In the genomic region with DNA sequence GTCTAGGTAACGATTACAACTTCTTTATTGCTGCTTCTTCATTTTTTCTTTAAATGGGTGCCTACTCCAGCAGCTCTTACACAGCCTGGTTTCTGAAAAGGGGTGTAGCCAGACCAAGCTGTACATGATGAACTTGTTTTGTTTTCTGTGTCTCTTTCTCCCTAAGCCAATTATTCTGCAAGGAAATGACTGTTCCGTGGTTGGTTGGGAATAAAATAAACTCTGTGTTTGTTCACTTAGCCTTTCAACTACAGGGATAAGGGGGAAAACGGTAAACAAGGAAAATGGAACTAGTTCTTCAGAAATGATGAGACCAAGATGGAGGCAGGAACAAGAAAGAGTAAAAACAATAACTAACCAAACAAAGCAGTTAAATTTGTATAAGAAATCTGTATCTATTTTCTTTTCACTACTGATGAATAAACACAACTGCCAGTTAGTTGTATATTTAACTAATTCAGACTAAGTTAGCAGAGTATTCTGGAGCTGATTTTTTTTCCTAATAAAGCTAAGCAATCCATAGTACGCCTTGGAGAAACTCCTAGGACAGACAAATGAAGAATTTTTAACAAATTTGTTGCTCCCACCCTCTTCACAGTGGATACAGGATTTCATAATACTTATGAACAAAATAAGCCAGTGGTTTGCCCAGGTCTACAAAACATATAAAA, we compare ENCODE assay signal across 11 cellular contexts. TPM values are rescaled to one million over a fixed set of nuclear protein-coding genes. Genes with fewer than 3 reads are reported as not detected.
DNase-seq lines count a peak whose midpoint lies in the region; ATAC-seq and TF ChIP-seq lines count a peak whose summit lies in the region.
"Had no signal": no experiment of that assay in that cellular context is flagged by ENCODE, and none has a peak within 500 bp of the region (broad histone marks: within the 10 kb centered on the region; RNA-seq: fewer than 3 reads in every experiment).

A gene with protein sequence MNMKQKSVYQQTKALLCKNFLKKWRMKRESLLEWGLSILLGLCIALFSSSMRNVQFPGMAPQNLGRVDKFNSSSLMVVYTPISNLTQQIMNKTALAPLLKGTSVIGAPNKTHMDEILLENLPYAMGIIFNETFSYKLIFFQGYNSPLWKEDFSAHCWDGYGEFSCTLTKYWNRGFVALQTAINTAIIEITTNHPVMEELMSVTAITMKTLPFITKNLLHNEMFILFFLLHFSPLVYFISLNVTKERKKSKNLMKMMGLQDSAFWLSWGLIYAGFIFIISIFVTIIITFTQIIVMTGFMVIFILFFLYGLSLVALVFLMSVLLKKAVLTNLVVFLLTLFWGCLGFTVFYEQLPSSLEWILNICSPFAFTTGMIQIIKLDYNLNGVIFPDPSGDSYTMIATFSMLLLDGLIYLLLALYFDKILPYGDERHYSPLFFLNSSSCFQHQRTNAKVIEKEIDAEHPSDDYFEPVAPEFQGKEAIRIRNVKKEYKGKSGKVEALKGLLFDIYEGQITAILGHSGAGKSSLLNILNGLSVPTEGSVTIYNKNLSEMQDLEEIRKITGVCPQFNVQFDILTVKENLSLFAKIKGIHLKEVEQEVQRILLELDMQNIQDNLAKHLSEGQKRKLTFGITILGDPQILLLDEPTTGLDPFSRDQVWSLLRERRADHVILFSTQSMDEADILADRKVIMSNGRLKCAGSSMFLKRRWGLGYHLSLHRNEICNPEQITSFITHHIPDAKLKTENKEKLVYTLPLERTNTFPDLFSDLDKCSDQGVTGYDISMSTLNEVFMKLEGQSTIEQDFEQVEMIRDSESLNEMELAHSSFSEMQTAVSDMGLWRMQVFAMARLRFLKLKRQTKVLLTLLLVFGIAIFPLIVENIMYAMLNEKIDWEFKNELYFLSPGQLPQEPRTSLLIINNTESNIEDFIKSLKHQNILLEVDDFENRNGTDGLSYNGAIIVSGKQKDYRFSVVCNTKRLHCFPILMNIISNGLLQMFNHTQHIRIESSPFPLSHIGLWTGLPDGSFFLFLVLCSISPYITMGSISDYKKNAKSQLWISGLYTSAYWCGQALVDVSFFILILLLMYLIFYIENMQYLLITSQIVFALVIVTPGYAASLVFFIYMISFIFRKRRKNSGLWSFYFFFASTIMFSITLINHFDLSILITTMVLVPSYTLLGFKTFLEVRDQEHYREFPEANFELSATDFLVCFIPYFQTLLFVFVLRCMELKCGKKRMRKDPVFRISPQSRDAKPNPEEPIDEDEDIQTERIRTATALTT (N-terminal part only) (minus strand): TSS at position 94 of the 671 bp plus-strand sequence. CDS start 1,192 bp downstream, outside the sequence.

- H3K27me3 ChIP-seq in Peyer's patch (no peaks in the 10 kb centered on the region), esophagus squamous epithelium (no peaks in the 10 kb centered on the region), muscle layer of colon (ENCODE audit: control insufficient read depth in 1 of 2, insufficient read depth in 2 of 2, low read length in 2 of 2) (no peaks in the 10 kb centered on the region), upper lobe of right lung (no peaks in the 10 kb centered on the region)

- TF ChIP-seq CTCF in Peyer's patch (IDR thresholded peaks at IDR 0.05): no peak
- no peak for TF ChIP-seq CTCF in esophagus squamous epithelium (IDR thresholded peaks at IDR 0.05)
- no peak for TF ChIP-seq CTCF in upper lobe of right lung (IDR thresholded peaks at IDR 0.05)

- intact Hi-C loops in esophagus squamous epithelium (cut with DNase I) (no loop called here), upper lobe of right lung (cut with DNase I) (no loop called here)

- H3K27ac ChIP-seq in Peyer's patch (peak within 1 kb of the TSS in 1 of 4 donors; percentile 31), esophagus squamous epithelium (peak within 1 kb of the TSS in 3 of 4 donors; percentile 52 to 69 (median 63)), muscle layer of colon (ENCODE audit: low read depth, low read length) (no peak within 1 kb of the TSS), upper lobe of right lung (peak within 1 kb of the TSS; percentile 37)
- H3K27ac ChIP-seq: epithelial cell of prostate had no signal

- TF ChIP-seq POLR2A in Peyer's patch (IDR thresholded peaks at IDR 0.05) (no peak), esophagus squamous epithelium (IDR thresholded peaks at IDR 0.05) (no peak)

- ATAC-seq in upper lobe of right lung: peak; percentile 56
- ATAC-seq: activated CD4-positive, CD25-positive, alpha-beta regulatory T cell treated with anti-CD3 and anti-CD28 coated beads, Interleukin-2, amount 50 U/mL, for 24 hours had no signal

- H3K4me1 ChIP-seq in Peyer's patch (no peaks in the 10 kb centered on the region), esophagus squamous epithelium (peaks cover 0 to 12% (median 5%) of the 10 kb centered on the region in 3 donors), muscle layer of colon (ENCODE audit: insufficient read depth, low read length) (no peaks in the 10 kb centered on the region), upper lobe of right lung (no peaks in the 10 kb centered on the region)

- no peaks in the 10 kb centered on the region for H3K9me3 ChIP-seq in Peyer's patch
- no peaks in the 10 kb centered on the region for H3K9me3 ChIP-seq in esophagus squamous epithelium
- no peaks in the 10 kb centered on the region for H3K9me3 ChIP-seq in muscle layer of colon (ENCODE audit: low read length)
- H3K9me3 ChIP-seq in upper lobe of right lung: no peaks in the 10 kb centered on the region

- DNase-seq in Peyer's patch (no peak), esophagus squamous epithelium (lab: John Stamatoyannopoulos, UW) (no peak), upper lobe of right lung (no peak), middle frontal gyrus (ENCODE audit: extremely low spot score, low spot score) (no peak), NCI-H2227 (lab: John Stamatoyannopoulos, UW; ENCODE audit: unreplicated experiment) (no peak), NCI-H187 (lab: John Stamatoyannopoulos, UW) (no peak)
- DNase-seq: NCI-H2171; stimulated activated CD4-positive, alpha-beta T cell treated with anti-CD3 and anti-CD28 coated beads, Interleukin-2, amount 100 ng/mL, for 48 hours had no signal

- WGBS in esophagus squamous epithelium, 2 donors: 30 to 42% methylated on average over 4 of the region's 4 CpGs

- peak within 1 kb of the TSS; percentile 2 for H3K9ac ChIP-seq in muscle layer of colon (ENCODE audit: low read length)

- H3K4me3 ChIP-seq in Peyer's patch: peak within 1 kb of the TSS in 2 of 4 donors; percentile 20 to 33
- H3K4me3 ChIP-seq in esophagus squamous epithelium: peak within 1 kb of the TSS in 3 of 4 donors; percentile 24 to 58 (median 36)
- peak within 1 kb of the TSS in 1 of 2 donors; percentile 36 for H3K4me3 ChIP-seq in muscle layer of colon (ENCODE audit: low read depth in 1 of 2, low read length in 2 of 2)
- H3K4me3 ChIP-seq in upper lobe of right lung: peak within 1 kb of the TSS; percentile 41

- no peaks in the 10 kb centered on the region for H3K36me3 ChIP-seq in Peyer's patch
- peaks cover 0 to 11% (median 0%) of the 10 kb centered on the region in 3 donors for H3K36me3 ChIP-seq in esophagus squamous epithelium
- H3K36me3 ChIP-seq in muscle layer of colon (ENCODE audit: insufficient read depth, low read length): no peaks in the 10 kb centered on the region
- no peaks in the 10 kb centered on the region for H3K36me3 ChIP-seq in upper lobe of right lung

RNA-seq across cellular contexts. Expression of the gene that starts here (rescaled TPM):
- 10 to 100 TPM; 23.8 to 59.4 (median 41.1) TPM for total RNA-seq in Peyer's patch
- total RNA-seq in esophagus squamous epithelium: 10 to 100 TPM in 2 of 4 donors, 1 to 10 TPM in 2; 4.2 to 52.1 (median 8.9) TPM
- total RNA-seq in upper lobe of right lung: 36.3 TPM
